13 cellular contexts compared by ENCODE assay signal in the genomic region with DNA sequence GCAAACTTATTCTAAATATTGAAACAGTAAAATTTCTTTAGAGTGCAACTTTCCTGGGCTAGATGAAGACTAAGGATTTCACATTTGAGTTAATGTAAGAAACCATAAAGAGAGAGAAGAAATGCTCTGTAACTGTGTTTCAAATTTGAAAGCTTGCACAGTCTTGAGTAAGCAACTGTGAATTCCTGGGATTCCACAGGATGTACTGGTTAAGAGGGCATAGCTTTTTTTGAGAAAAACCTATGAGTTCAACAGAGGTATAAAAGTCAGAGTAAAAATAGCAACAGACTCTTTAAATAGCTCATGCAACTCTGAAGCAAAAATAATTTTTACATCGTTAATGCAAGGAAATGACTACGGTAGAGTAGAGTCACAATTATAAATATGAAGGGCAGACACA. TPM values are rescaled to one million over a fixed set of nuclear protein-coding genes. Genes with fewer than 3 reads are reported as not detected.
DNase-seq lines count a peak whose midpoint lies in the region; ATAC-seq and TF ChIP-seq lines count a peak whose summit lies in the region.
"Had no signal": no experiment of that assay in that cellular context is flagged by ENCODE, and none has a peak within 500 bp of the region (broad histone marks: within the 10 kb centered on the region; RNA-seq: fewer than 3 reads in every experiment).

No MANE protein-coding gene starts in this region.

- DNase-seq in ACHN (peak; percentile 59), HFF-Myc (ENCODE audit: extremely low read depth, low read depth) (peak; percentile 14), glomerular visceral epithelial cell (ENCODE audit: extremely low spot score) (peak; percentile 39), SK-N-DZ (ENCODE audit: low spot score) (no peak), GM10266 (ENCODE audit: extremely low spot score) (no peak), suprapubic skin (ENCODE audit: low spot score in 2 of 2) (no peak)
- DNase-seq in activated T-helper 1 cell treated with anti-CD3 and anti-CD28 coated beads, Interleukin-12 subunit alpha, Interleukin-12 subunit beta, Interleukin-2, Interleukin-4 antibody, amounts not matched to agents 30 ng/mL and 10 ng/mL and 1 ng/mL, durations not matched to agents 14 hours and 24 hours and 36 hours (ENCODE audit: low spot score) = no peak
- DNase-seq: erythroblast; NCI-H2081 treated with DMSO at 0.1 percent for 48 hours; nephron progenitor cell; stimulated activated CD8-positive, alpha-beta memory T cell treated with anti-CD3 and anti-CD28 coated beads, Interleukin-4, amount 100 ng/mL, for 48 hours had no signal

- H3K9me3 Mint-ChIP-seq in activated T-helper 1 cell treated with anti-CD3 and anti-CD28 coated beads, Interleukin-12 subunit alpha, Interleukin-12 subunit beta, Interleukin-2, Interleukin-4 antibody, amounts not matched to agents 30 ng/mL and 10 ng/mL and 1 ng/mL, durations not matched to agents 14 hours and 24 hours and 36 hours = no peaks in the 10 kb centered on the region
- H3K9me3 Mint-ChIP-seq: nephron progenitor cell had no signal

- peak overlapping the region; percentile 77 for H3K27ac Mint-ChIP-seq in activated T-helper 1 cell treated with anti-CD3 and anti-CD28 coated beads, Interleukin-12 subunit alpha, Interleukin-12 subunit beta, Interleukin-2, Interleukin-4 antibody, amounts not matched to agents 30 ng/mL and 10 ng/mL and 1 ng/mL, durations not matched to agents 14 hours and 24 hours and 36 hours
- H3K27ac Mint-ChIP-seq: CD14-positive monocyte, nephron progenitor cell had no signal

- no peaks in the 10 kb centered on the region for H3K4me1 ChIP-seq in suprapubic skin

- no peak overlapping the region for H3K27ac ChIP-seq in suprapubic skin

- no peak for TF ChIP-seq EP300 in suprapubic skin (IDR thresholded peaks at IDR 0.05)

- H3K9me3 ChIP-seq in suprapubic skin = no peaks in the 10 kb centered on the region

- in situ Hi-C loops in ACHN (cut with HindIII; ENCODE audit: low pct_ligation_motif_present, low pct_unique_long_range_greater_than_20kb, low sequenced_read_pairs) = no loop called here

- no peaks in the 10 kb centered on the region for H3K36me3 ChIP-seq in suprapubic skin

- peak overlapping the region; percentile 57 for H3K4me3 Mint-ChIP-seq in activated T-helper 1 cell treated with anti-CD3 and anti-CD28 coated beads, Interleukin-12 subunit alpha, Interleukin-12 subunit beta, Interleukin-2, Interleukin-4 antibody, amounts not matched to agents 30 ng/mL and 10 ng/mL and 1 ng/mL, durations not matched to agents 14 hours and 24 hours and 36 hours
- H3K4me3 Mint-ChIP-seq: CD14-positive monocyte, nephron progenitor cell had no signal

- intact Hi-C loops in activated T-helper 1 cell treated with anti-CD3 and anti-CD28 coated beads, Interleukin-12 subunit alpha, Interleukin-12 subunit beta, Interleukin-2, Interleukin-4 antibody, amounts not matched to agents 30 ng/mL and 10 ng/mL and 1 ng/mL, durations not matched to agents 14 hours and 24 hours and 36 hours (cut with micrococcal nuclease) = loop anchor here (1.0 kb wide), 1 partner anchor 25 kb away; no protein-coding TSS in a partner anchor

- H3K27me3 Mint-ChIP-seq in activated T-helper 1 cell treated with anti-CD3 and anti-CD28 coated beads, Interleukin-12 subunit alpha, Interleukin-12 subunit beta, Interleukin-2, Interleukin-4 antibody, amounts not matched to agents 30 ng/mL and 10 ng/mL and 1 ng/mL, durations not matched to agents 14 hours and 24 hours and 36 hours (ENCODE audit: insufficient read depth) = peaks cover 2% of the 10 kb centered on the region

- no peaks in the 10 kb centered on the region for H3K27me3 ChIP-seq in suprapubic skin

- H3K4me3 ChIP-seq in HFF-Myc (replicated peaks; ENCODE audit: low read depth, low read length) (no peak overlapping the region), suprapubic skin (no peak overlapping the region)

- H3K4me1 Mint-ChIP-seq in activated T-helper 1 cell treated with anti-CD3 and anti-CD28 coated beads, Interleukin-12 subunit alpha, Interleukin-12 subunit beta, Interleukin-2, Interleukin-4 antibody, amounts not matched to agents 30 ng/mL and 10 ng/mL and 1 ng/mL, durations not matched to agents 14 hours and 24 hours and 36 hours (ENCODE audit: low read depth) = peaks cover 16% of the 10 kb centered on the region
- H3K4me1 Mint-ChIP-seq: nephron progenitor cell had no signal

- TF ChIP-seq CTCF in HFF-Myc (IDR thresholded peaks at IDR 0.05; ENCODE audit: low read depth, low read length, missing control alignments) (no peak), GM10266 (IDR thresholded peaks at IDR 0.05; ENCODE audit: control insufficient read depth, insufficient read depth, low read depth, missing control alignments) (no peak), suprapubic skin (IDR thresholded peaks at IDR 0.05) (no peak)

- WGBS in suprapubic skin = 26% methylated on average over 2 of the region's 2 CpGs

- no peak for ATAC-seq in HG03457 (IDR thresholded peaks at IDR 0.05; ENCODE audit: unreplicated experiment)

- no peaks in the 10 kb centered on the region for H3K36me3 Mint-ChIP-seq in activated T-helper 1 cell treated with anti-CD3 and anti-CD28 coated beads, Interleukin-12 subunit alpha, Interleukin-12 subunit beta, Interleukin-2, Interleukin-4 antibody, amounts not matched to agents 30 ng/mL and 10 ng/mL and 1 ng/mL, durations not matched to agents 14 hours and 24 hours and 36 hours (ENCODE audit: low read depth)
- H3K36me3 Mint-ChIP-seq: CD14-positive monocyte had no signal

- TF ChIP-seq POLR2A in suprapubic skin (IDR thresholded peaks at IDR 0.05) = no peak

RNA-seq across cellular contexts. Expression of a gene that starts 25.5 kb away (rescaled TPM):
- total RNA-seq in activated T-helper 1 cell treated with anti-CD3 and anti-CD28 coated beads, Interleukin-12 subunit alpha, Interleukin-12 subunit beta, Interleukin-2, Interleukin-4 antibody, amounts not matched to agents 30 ng/mL and 10 ng/mL and 1 ng/mL, durations not matched to agents 14 hours and 24 hours and 36 hours = 57.8 and 62.9 TPM in 2 replicates
- 37.0 and 47.0 TPM in 2 replicates for polyA plus RNA-seq in SK-N-DZ (2014; cell fraction: cytosol; rRNA removed)
- polyA plus RNA-seq in SK-N-DZ (2014; cell fraction: nucleus; rRNA removed) = 42.6 and 44.0 TPM in 2 replicates
- 10 to 100 TPM; 14.3 to 17.9 (median 16.5) TPM for total RNA-seq in suprapubic skin

Comparison
In these comparisons a context has a peak if more than half of its experiments do, and no peak if none do; other contexts are left out.
1. DNase-seq: peak in ACHN (single experiment), HFF-Myc (single experiment) and glomerular visceral epithelial cell (single experiment); none in activated T-helper 1 cell treated with anti-CD3 and anti-CD28 coated beads, Interleukin-12 subunit alpha, Interleukin-12 subunit beta, Interleukin-2, Interleukin-4 antibody, amounts not matched to agents 30 ng/mL and 10 ng/mL and 1 ng/mL, durations not matched to agents 14 hours and 24 hours and 36 hours (single experiment), SK-N-DZ (single experiment), GM10266 (single experiment) and suprapubic skin (0 of 2).